Comparison of ENCODE assay signal across 36 cellular contexts in genomic region chr6:147128056-147128455, GRCh38.
"Had no signal": no experiment of that assay in that cellular context is flagged by ENCODE, and none has a peak within 500 bp of the region (broad histone marks: within the 10 kb centered on the region; RNA-seq: fewer than 3 reads in every experiment).

No MANE protein-coding gene starts in this region.

- H3K9me3 Mint-ChIP-seq: activated CD4-positive, alpha-beta T cell treated with anti-CD3 and anti-CD28 coated beads, Interleukin-2, amount 10 ng/mL, durations not matched to agents 24 days and 14 days; activated CD8-positive, alpha-beta T cell treated with anti-CD3 and anti-CD28 coated beads for 36 hours; activated naive CD4-positive, alpha-beta T cell treated with anti-CD3 and anti-CD28 coated beads for 36 hours; activated naive CD4-positive, alpha-beta T cell treated with anti-CD3 and anti-CD28 coated beads, Interleukin-2, amount 50 U/mL, for 72 hours; activated T-cell treated with anti-CD3 and anti-CD28 coated beads, Interleukin-2, amount 50 U/mL, for 72 hours; activated T-helper 2 cell treated with anti-CD3 and anti-CD28 coated beads, Interferon-gamma antibody, Interleukin-2, Interleukin-4, amounts not matched to agents 10 μg/mL and 5 μg/mL and 100 μg/mL, durations not matched to agents 14 hours and 24 hours and 36 hours; brain had no signal

- DNase-seq: activated CD4-positive, alpha-beta T cell treated with anti-CD3 and anti-CD28 coated beads, Interleukin-2, amount 10 ng/mL, durations not matched to agents 24 days and 14 days; activated CD4-positive, alpha-beta T cell treated with anti-CD3 and anti-CD28 coated beads, Interleukin-2, amount 50 U/mL, for 4 hours; activated CD8-positive, alpha-beta T cell treated with anti-CD3 and anti-CD28 coated beads for 36 hours; activated gamma-delta T cell; activated naive CD4-positive, alpha-beta T cell treated with anti-CD3 and anti-CD28 coated beads for 36 hours; activated T-cell treated with anti-CD3 and anti-CD28 coated beads, Interleukin-2, amount 50 U/mL, for 1 hour; activated T-cell treated with anti-CD3 and anti-CD28 coated beads, Interleukin-2, amount 50 U/mL, for 72 hours; anterior cingulate cortex; caudate nucleus; cerebellar nuclear complex; Kasumi-1; KG1; MG63; NCI-H1048; NCI-H1105 treated with DMSO at 0.1 percent for 48 hours; NCI-H1436; NCI-H1694; NCI-H1930; NCI-H2081 treated with DMSO at 0.1 percent for 48 hours; NCI-H226; NCI-H446 treated with DMSO at 0.1 percent for 48 hours; NCI-H524; NCI-H69; NCI-H82; NK-92 treated with Interleukin-12 subunit alpha and Interleukin-12 subunit beta, amount 100 ng/mL, for 24 hours; PC-9; Right ventricle myocardium superior; SW 1271; T-helper 1 cell; T-helper 2 cell; T-helper 9 cell; WERI-Rb-1 had no signal

- H3K4me1 Mint-ChIP-seq: activated CD4-positive, alpha-beta T cell treated with anti-CD3 and anti-CD28 coated beads, Interleukin-2, amount 10 ng/mL, durations not matched to agents 24 days and 14 days had no signal

- H3K36me3 Mint-ChIP-seq: activated naive CD4-positive, alpha-beta T cell treated with anti-CD3 and anti-CD28 coated beads, Interleukin-2, amount 50 U/mL, for 72 hours; brain had no signal

- H3K4me3 Mint-ChIP-seq: activated CD4-positive, alpha-beta T cell treated with anti-CD3 and anti-CD28 coated beads, Interleukin-2, amount 10 ng/mL, durations not matched to agents 24 days and 14 days; activated CD8-positive, alpha-beta T cell treated with anti-CD3 and anti-CD28 coated beads for 36 hours; activated naive CD4-positive, alpha-beta T cell treated with anti-CD3 and anti-CD28 coated beads for 36 hours; activated T-cell treated with anti-CD3 and anti-CD28 coated beads, Interleukin-2, amount 50 U/mL, for 72 hours; brain had no signal

- H3K27ac Mint-ChIP-seq: activated CD4-positive, alpha-beta T cell treated with anti-CD3 and anti-CD28 coated beads, Interleukin-2, amount 10 ng/mL, durations not matched to agents 24 days and 14 days; activated CD8-positive, alpha-beta T cell treated with anti-CD3 and anti-CD28 coated beads for 36 hours; activated naive CD4-positive, alpha-beta T cell treated with anti-CD3 and anti-CD28 coated beads for 36 hours; activated naive CD4-positive, alpha-beta T cell treated with anti-CD3 and anti-CD28 coated beads, Interleukin-2, amount 50 U/mL, for 72 hours; activated T-cell treated with anti-CD3 and anti-CD28 coated beads, Interleukin-2, amount 50 U/mL, for 72 hours; activated T-helper 2 cell treated with anti-CD3 and anti-CD28 coated beads, Interferon-gamma antibody, Interleukin-2, Interleukin-4, amounts not matched to agents 10 μg/mL and 5 μg/mL and 100 μg/mL, durations not matched to agents 14 hours and 24 hours and 36 hours; brain had no signal

- FAIRE-seq: bronchial epithelial cell had no signal

- ATAC-seq: activated CD8-positive, alpha-beta T cell treated with anti-CD3 and anti-CD28 coated beads for 36 hours; activated naive CD4-positive, alpha-beta T cell treated with anti-CD3 and anti-CD28 coated beads, Interleukin-2, amount 50 U/mL, for 72 hours; activated T-cell treated with anti-CD3 and anti-CD28 coated beads, Interleukin-2, amount 50 U/mL, for 72 hours had no signal

- H3K27me3 Mint-ChIP-seq: brain had no signal
